ENCODE assay signal across 37 cellular contexts in the genomic region with DNA sequence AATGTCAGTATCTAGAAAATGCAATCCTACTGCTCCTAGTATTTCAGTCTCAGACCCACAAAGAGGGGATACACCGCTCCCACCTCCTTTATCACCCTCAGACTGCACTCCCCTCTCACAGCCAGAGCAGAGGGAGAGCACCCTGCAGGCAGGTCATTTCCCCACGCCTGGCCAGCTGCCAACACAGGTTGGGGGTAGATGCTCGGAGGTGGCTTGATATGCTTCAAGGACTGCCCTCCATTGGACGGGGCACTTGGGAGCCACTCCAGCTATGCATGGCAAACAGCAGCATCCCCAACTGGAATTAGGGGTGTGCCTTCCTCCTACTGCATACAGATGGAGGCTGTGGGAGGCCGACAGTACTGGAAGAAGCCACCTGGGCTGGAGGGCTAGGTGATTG. TPM values are rescaled to one million over a fixed set of nuclear protein-coding genes. Genes with fewer than 3 reads are reported as not detected.
"Had no signal": no experiment of that assay in that cellular context is flagged by ENCODE, and none has a peak within 500 bp of the region (broad histone marks: within the 10 kb centered on the region; RNA-seq: fewer than 3 reads in every experiment).

No MANE protein-coding gene starts in this region.

- H3K4me3 ChIP-seq: MG63 had no signal

- DNase-seq: Karpas-422, Kasumi-1, MG63, MM.1S, MV-4-11, NCI-H1048, NCI-H1092, NCI-H1092 treated with DMSO at 0.1 percent for 48 hours, NCI-H1105, NCI-H1105 treated with DMSO at 0.1 percent for 48 hours, NCI-H1417 treated with DMSO at 0.1 percent for 48 hours, NCI-H1436, NCI-H1436 treated with DMSO at 0.1 percent for 48 hours, NCI-H146, NCI-H1694, NCI-H1694 treated with DMSO at 0.1 percent for 48 hours, NCI-H187, NCI-H187 treated with DMSO at 0.1 percent for 48 hours, NCI-H1930, NCI-H2029, NCI-H2029 treated with DMSO at 0.1 percent for 48 hours, NCI-H2081, NCI-H2081 treated with DMSO at 0.1 percent for 48 hours, NCI-H2107, NCI-H2171, NCI-H2171 treated with DMSO at 0.1 percent for 48 hours, NCI-H2227 treated with DMSO at 0.1 percent for 48 hours, NCI-H226, NCI-H345, NCI-H446, NCI-H446 treated with DMSO at 0.1 percent for 48 hours, NCI-H510A, NCI-H510A treated with DMSO at 0.1 percent for 48 hours had no signal

- H3K36me3 ChIP-seq: MG63 had no signal

RNA-seq across cellular contexts. Expression of a gene that starts 41.9 kb away (rescaled TPM):
- total RNA-seq: LHCN-M2, M059J, MCF 10A, NCI-H460 had no signal
